ENCODE assay signal across 9 cellular contexts in the genomic region with DNA sequence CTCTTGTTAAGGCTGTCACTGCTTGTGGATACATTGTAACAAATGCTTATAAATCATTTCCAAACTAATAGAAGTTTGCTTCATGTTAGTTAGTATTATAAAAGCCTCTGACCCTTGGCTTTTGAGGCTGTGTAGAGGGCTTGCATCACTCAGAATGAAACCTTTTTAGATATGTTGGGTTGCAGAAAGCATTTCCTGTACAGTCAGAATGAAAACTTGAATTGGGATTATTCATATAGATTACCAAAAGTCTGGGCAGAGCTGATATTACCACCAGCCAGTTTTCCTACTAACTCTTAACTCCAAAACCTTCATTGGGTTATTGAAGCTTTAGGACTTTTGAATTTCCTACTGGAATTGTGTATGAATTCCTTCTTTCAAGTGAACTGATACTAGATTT. TPM values are rescaled to one million over a fixed set of nuclear protein-coding genes. Genes with fewer than 3 reads are reported as not detected.
DNase-seq lines count a peak whose midpoint lies in the region; ATAC-seq and TF ChIP-seq lines count a peak whose summit lies in the region.
"Had no signal": no experiment of that assay in that cellular context is flagged by ENCODE, and none has a peak within 500 bp of the region (broad histone marks: within the 10 kb centered on the region; RNA-seq: fewer than 3 reads in every experiment).

No MANE protein-coding gene starts in this region.

- H3K36me3 Mint-ChIP-seq in GM23338 (ENCODE audit: low read depth), result peaks cover 4% of the 10 kb centered on the region

- H2AFZ ChIP-seq in GM23338, result no peak overlapping the region

- H3K79me2 ChIP-seq in GM23338 (replicated peaks; ENCODE audit: insufficient read depth), result peaks cover 100% of the 10 kb centered on the region

- no peaks in the 10 kb centered on the region for H3K9me2 ChIP-seq in GM23338 (ENCODE audit: insufficient read depth)

- no peaks in the 10 kb centered on the region for H3K9me3 ChIP-seq in prostate gland

- H3K36me3 ChIP-seq in GM23338 (ENCODE audit: insufficient read depth), result no peaks in the 10 kb centered on the region
- no peaks in the 10 kb centered on the region for H3K36me3 ChIP-seq in prostate gland

- H3K27ac ChIP-seq in GM23338 (ENCODE audit: low read depth) (no peak overlapping the region), prostate gland (no peak overlapping the region)

- ATAC-seq in GM19455 (IDR thresholded peaks at IDR 0.05; ENCODE audit: unreplicated experiment) (peak; percentile 68), HG03139 (IDR thresholded peaks at IDR 0.05; ENCODE audit: unreplicated experiment) (peak; percentile 71), GM23338 (no peak)

- no peaks in the 10 kb centered on the region for H3K4me1 ChIP-seq in GM23338 (ENCODE audit: insufficient read depth)
- no peaks in the 10 kb centered on the region for H3K4me1 ChIP-seq in prostate gland (replicated peaks)

- intact Hi-C loops in prostate gland (cut with DNase I), result no loop called here

- peak; percentile 53 for DNase-seq in GM12864 (ENCODE audit: low read depth)
- peak; percentile 17 for DNase-seq in astrocyte of the spinal cord (ENCODE audit: low read depth, low spot score)
- no peak for DNase-seq in GM23338 (ENCODE audit: low spot score)
- no peak for DNase-seq in hepatic stellate cell (ENCODE audit: low spot score)
- no peak for DNase-seq in prostate gland (ENCODE audit: low spot score)
- no peak for DNase-seq in NCI-H345 (lab: John Stamatoyannopoulos, UW)
- DNase-seq: cerebellar nuclear complex had no signal

- no peak overlapping the region for H3K4me2 ChIP-seq in GM23338

- no peaks in the 10 kb centered on the region; the same call in 2 of the 3 replicates for H3K9me3 Mint-ChIP-seq in GM23338

- no peak for TF ChIP-seq POLR2A in prostate gland (IDR thresholded peaks at IDR 0.05)

- H3K4me3 ChIP-seq in GM12864 (ENCODE audit: low read depth, low read length), result no peak overlapping the region
- H3K4me3 ChIP-seq in astrocyte of the spinal cord (ENCODE audit: low read depth, low read length), result no peak overlapping the region
- H3K4me3 ChIP-seq in GM23338, result no peak overlapping the region
- no peak overlapping the region for H3K4me3 ChIP-seq in prostate gland

- no peaks in the 10 kb centered on the region for H3F3A ChIP-seq in GM23338 (replicated peaks; ENCODE audit: low read depth)

- no peak overlapping the region for H3K4me3 Mint-ChIP-seq in GM23338

- TF ChIP-seq CTCF in GM12864 (IDR thresholded peaks at IDR 0.05; ENCODE audit: low read depth, low read length, missing control alignments), result no peak
- no peak for TF ChIP-seq CTCF in astrocyte of the spinal cord (IDR thresholded peaks at IDR 0.05; ENCODE audit: low read depth, low read length)
- no peak for TF ChIP-seq CTCF in GM23338 (conservative IDR thresholded peaks at IDR 0.05; ENCODE audit: low read depth in 2 of 2)
- TF ChIP-seq CTCF in prostate gland (IDR thresholded peaks at IDR 0.05), result no peak

- H3K4me1 Mint-ChIP-seq in GM23338, result peaks cover 10% of the 10 kb centered on the region

- H3K27me3 ChIP-seq in GM23338 (ENCODE audit: insufficient read depth) (no peaks in the 10 kb centered on the region), prostate gland (replicated peaks; ENCODE audit: insufficient read depth) (no peaks in the 10 kb centered on the region)

- peaks cover 72% of the 10 kb centered on the region for H4K20me1 ChIP-seq in GM23338 (replicated peaks; ENCODE audit: insufficient read depth)

- in situ Hi-C loops in astrocyte of the spinal cord (cut with HindIII; ENCODE audit: low sequenced_read_pairs), result no loop called here

- no peak overlapping the region for H3K27ac Mint-ChIP-seq in GM23338

- peaks cover 3% of the 10 kb centered on the region for H3K27me3 Mint-ChIP-seq in GM23338 (ENCODE audit: insufficient read depth, low read depth, poor library complexity)

TF ChIP-seq in GM23338, 12 proteins besides CTCF, POLR2A, EP300 and RAD21:
- no peak for TF ChIP-seq NANOG (IDR thresholded peaks at IDR 0.05; ENCODE audit: borderline replicate concordance)
- TF ChIP-seq, protein P1, sequence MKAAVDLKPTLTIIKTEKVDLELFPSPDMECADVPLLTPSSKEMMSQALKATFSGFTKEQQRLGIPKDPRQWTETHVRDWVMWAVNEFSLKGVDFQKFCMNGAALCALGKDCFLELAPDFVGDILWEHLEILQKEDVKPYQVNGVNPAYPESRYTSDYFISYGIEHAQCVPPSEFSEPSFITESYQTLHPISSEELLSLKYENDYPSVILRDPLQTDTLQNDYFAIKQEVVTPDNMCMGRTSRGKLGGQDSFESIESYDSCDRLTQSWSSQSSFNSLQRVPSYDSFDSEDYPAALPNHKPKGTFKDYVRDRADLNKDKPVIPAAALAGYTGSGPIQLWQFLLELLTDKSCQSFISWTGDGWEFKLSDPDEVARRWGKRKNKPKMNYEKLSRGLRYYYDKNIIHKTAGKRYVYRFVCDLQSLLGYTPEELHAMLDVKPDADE (IDR thresholded peaks at IDR 0.05), result no peak
- TF ChIP-seq EZH2phosphoT487 (IDR thresholded peaks at IDR 0.05; ENCODE audit: unreplicated experiment), result no peak
- TF ChIP-seq, protein P2, sequence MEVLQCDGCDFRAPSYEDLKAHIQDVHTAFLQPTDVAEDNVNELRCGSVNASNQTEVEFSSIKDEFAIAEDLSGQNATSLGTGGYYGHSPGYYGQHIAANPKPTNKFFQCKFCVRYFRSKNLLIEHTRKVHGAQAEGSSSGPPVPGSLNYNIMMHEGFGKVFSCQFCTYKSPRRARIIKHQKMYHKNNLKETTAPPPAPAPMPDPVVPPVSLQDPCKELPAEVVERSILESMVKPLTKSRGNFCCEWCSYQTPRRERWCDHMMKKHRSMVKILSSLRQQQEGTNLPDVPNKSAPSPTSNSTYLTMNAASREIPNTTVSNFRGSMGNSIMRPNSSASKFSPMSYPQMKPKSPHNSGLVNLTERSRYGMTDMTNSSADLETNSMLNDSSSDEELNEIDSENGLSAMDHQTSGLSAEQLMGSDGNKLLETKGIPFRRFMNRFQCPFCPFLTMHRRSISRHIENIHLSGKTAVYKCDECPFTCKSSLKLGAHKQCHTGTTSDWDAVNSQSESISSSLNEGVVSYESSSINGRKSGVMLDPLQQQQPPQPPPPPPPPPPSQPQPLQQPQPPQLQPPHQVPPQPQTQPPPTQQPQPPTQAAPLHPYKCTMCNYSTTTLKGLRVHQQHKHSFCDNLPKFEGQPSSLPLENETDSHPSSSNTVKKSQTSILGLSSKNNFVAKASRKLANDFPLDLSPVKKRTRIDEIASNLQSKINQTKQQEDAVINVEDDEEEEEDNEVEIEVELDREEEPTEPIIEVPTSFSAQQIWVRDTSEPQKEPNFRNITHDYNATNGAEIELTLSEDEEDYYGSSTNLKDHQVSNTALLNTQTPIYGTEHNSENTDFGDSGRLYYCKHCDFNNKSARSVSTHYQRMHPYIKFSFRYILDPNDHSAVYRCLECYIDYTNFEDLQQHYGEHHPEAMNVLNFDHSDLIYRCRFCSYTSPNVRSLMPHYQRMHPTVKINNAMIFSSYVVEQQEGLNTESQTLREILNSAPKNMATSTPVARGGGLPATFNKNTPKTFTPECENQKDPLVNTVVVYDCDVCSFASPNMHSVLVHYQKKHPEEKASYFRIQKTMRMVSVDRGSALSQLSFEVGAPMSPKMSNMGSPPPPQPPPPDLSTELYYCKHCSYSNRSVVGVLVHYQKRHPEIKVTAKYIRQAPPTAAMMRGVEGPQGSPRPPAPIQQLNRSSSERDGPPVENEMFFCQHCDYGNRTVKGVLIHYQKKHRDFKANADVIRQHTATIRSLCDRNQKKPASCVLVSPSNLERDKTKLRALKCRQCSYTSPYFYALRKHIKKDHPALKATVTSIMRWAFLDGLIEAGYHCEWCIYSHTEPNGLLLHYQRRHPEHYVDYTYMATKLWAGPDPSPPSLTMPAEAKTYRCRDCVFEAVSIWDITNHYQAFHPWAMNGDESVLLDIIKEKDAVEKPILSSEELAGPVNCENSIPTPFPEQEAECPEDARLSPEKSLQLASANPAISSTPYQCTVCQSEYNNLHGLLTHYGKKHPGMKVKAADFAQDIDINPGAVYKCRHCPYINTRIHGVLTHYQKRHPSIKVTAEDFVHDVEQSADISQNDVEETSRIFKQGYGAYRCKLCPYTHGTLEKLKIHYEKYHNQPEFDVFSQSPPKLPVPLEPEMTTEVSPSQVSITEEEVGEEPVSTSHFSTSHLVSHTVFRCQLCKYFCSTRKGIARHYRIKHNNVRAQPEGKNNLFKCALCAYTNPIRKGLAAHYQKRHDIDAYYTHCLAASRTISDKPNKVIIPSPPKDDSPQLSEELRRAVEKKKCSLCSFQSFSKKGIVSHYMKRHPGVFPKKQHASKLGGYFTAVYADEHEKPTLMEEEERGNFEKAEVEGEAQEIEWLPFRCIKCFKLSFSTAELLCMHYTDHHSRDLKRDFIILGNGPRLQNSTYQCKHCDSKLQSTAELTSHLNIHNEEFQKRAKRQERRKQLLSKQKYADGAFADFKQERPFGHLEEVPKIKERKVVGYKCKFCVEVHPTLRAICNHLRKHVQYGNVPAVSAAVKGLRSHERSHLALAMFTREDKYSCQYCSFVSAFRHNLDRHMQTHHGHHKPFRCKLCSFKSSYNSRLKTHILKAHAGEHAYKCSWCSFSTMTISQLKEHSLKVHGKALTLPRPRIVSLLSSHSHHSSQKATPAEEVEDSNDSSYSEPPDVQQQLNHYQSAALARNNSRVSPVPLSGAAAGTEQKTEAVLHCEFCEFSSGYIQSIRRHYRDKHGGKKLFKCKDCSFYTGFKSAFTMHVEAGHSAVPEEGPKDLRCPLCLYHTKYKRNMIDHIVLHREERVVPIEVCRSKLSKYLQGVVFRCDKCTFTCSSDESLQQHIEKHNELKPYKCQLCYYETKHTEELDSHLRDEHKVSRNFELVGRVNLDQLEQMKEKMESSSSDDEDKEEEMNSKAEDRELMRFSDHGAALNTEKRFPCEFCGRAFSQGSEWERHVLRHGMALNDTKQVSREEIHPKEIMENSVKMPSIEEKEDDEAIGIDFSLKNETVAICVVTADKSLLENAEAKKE (CRISPR knock-in tag; IDR thresholded peaks at IDR 0.05), result no peak
- no peak for TF ChIP-seq STAT1 (IDR thresholded peaks at IDR 0.05; ENCODE audit: unreplicated experiment)
- TF ChIP-seq POLR2AphosphoS5 (IDR thresholded peaks at IDR 0.05; ENCODE audit: low read depth), result no peak

RNA-seq across cellular contexts. Expression of a gene that starts 12.0 kb away (rescaled TPM):
- 66.6 and 72.2 TPM in 2 replicates for total RNA-seq in GM23338 (2014; rRNA removed; shearing (Covaris generic))
- 29.0 and 34.3 TPM in 2 replicates for polyA plus RNA-seq in GM23338 (2016; fragmentation: Nextera tagmentation; extraction: Ambion mirVana)
- total RNA-seq in prostate gland, result 10 to 100 TPM; 82.6 to 89.0 TPM

RNA-seq across cellular contexts. Expression of a gene that starts 46.9 kb away (rescaled TPM):
- 41.7 and 50.1 TPM in 2 replicates for total RNA-seq in GM23338 (2014; rRNA removed; shearing (Covaris generic))
- polyA plus RNA-seq in GM23338 (2016; fragmentation: Nextera tagmentation; extraction: Ambion mirVana), result 987 and 1,075 TPM in 2 replicates
- total RNA-seq in prostate gland, result 10 to 100 TPM; 32.9 to 66.4 TPM

Comparison
In these comparisons a context has a peak if more than half of its experiments do, and no peak if none do; other contexts are left out.
1. DNase-seq: peak in GM12864 (single experiment) and astrocyte of the spinal cord (single experiment); none in GM23338 (single experiment), hepatic stellate cell (single experiment), prostate gland (single experiment) and NCI-H345 (single experiment).